In genomic region chr17:13597723-13598347, GRCh38 we compare ENCODE assay signal across 8 cellular contexts. TPM values are rescaled to one million over a fixed set of nuclear protein-coding genes. Genes with fewer than 3 reads are reported as not detected.
DNase-seq lines count a peak whose midpoint lies in the region; ATAC-seq and TF ChIP-seq lines count a peak whose summit lies in the region.

No MANE protein-coding gene starts in this region.

- H3K9ac ChIP-seq in BLaER1, result no peak overlapping the region

- H3K4me1 ChIP-seq in BLaER1, result peaks cover 21% of the 10 kb centered on the region

- peaks cover 11% of the 10 kb centered on the region for H4K20me1 ChIP-seq in BLaER1

- H3K4me2 ChIP-seq in BLaER1, result 0 out of 2 replicates have a peak overlapping the region, but pooled peaks have one; percentile 4

- no peak for ATAC-seq in SK-N-SH treated with all-trans-retinoic acid at 6 μM for 48 hours

- H3K4me3 ChIP-seq in BLaER1, result no peak overlapping the region

- H3K27me3 ChIP-seq in BLaER1, result peaks cover 27% of the 10 kb centered on the region

- H3K9me3 ChIP-seq in BLaER1, result no peaks in the 10 kb centered on the region

- no peaks in the 10 kb centered on the region for H3K36me3 ChIP-seq in BLaER1

- TF ChIP-seq CTCF in GM20000 (IDR thresholded peaks at IDR 0.05; ENCODE audit: extremely low read depth, missing control alignments), result peak; percentile 41

- peak; percentile 56 for DNase-seq in GM20000 (ENCODE audit: low spot score)
- peak; percentile 64 for DNase-seq in dermis blood vessel endothelial cell
- DNase-seq in myocyte (ENCODE audit: low read depth), result peak; percentile 78
- DNase-seq in NCI-H1436 (lab: John Stamatoyannopoulos, UW), result no peak
- DNase-seq in cerebellar nuclear complex (lab: John Stamatoyannopoulos, UW), result no peak
- DNase-seq in NCI-H510A treated with DMSO at 0.1 percent for 48 hours (lab: John Stamatoyannopoulos, UW), result no peak

- H3K27ac ChIP-seq in BLaER1, result no peak overlapping the region

TF ChIP-seq in SK-N-SH treated with all-trans-retinoic acid at 6 μM for 48 hours, 23 proteins besides CTCF, POLR2A, EP300 and RAD21:
- TF ChIP-seq ZNF70 (CRISPR knock-in tag; IDR thresholded peaks at IDR 0.05), result peak; percentile 64; the same call in 1 of the 2 replicates
- TF ChIP-seq, protein P1, sequence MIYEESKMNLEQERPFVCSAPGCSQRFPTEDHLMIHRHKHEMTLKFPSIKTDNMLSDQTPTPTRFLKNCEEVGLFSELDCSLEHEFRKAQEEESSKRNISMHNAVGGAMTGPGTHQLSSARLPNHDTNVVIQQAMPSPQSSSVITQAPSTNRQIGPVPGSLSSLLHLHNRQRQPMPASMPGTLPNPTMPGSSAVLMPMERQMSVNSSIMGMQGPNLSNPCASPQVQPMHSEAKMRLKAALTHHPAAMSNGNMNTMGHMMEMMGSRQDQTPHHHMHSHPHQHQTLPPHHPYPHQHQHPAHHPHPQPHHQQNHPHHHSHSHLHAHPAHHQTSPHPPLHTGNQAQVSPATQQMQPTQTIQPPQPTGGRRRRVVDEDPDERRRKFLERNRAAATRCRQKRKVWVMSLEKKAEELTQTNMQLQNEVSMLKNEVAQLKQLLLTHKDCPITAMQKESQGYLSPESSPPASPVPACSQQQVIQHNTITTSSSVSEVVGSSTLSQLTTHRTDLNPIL (CRISPR knock-in tag; IDR thresholded peaks at IDR 0.05; ENCODE audit: low read depth), result no peak

RNA-seq across cellular contexts. Expression of gene HS3ST3A1, which starts 3.9 kb away (rescaled TPM):
- total RNA-seq in dermis blood vessel endothelial cell, result 0.05 and 0.17 TPM in 2 replicates
- total RNA-seq in myocyte, result 6.5 and 9.7 TPM in 2 replicates
- 3.5 TPM for polyA plus RNA-seq in myocyte (2012)

Comparison
In these comparisons a context has a peak if more than half of its experiments do, and no peak if none do; other contexts are left out.
1. DNase-seq: peak in GM20000 (single experiment), dermis blood vessel endothelial cell (single experiment) and myocyte (single experiment); none in NCI-H1436 (single experiment), cerebellar nuclear complex (0 of 2) and NCI-H510A treated with DMSO at 0.1 percent for 48 hours (single experiment).